ENCODE assay signal across 30 cellular contexts in genomic region chr15:63354771-63355650, GRCh38. TPM values are rescaled to one million over a fixed set of nuclear protein-coding genes. Genes with fewer than 3 reads are reported as not detected.
A peak's percentile ranks its signal among the peaks of the same experiment; 100 is the strongest.
DNase-seq lines count a peak whose midpoint lies in the region; ATAC-seq, FAIRE-seq and TF ChIP-seq lines count a peak whose summit lies in the region.
"Had no signal": no experiment of that assay in that cellular context is flagged by ENCODE, and none has a peak within 500 bp of the region (broad histone marks: within the 10 kb centered on the region; RNA-seq: fewer than 3 reads in every experiment).

No MANE protein-coding gene starts in this region.

- H3K4me1 ChIP-seq in BLaER1 (peaks cover 9% of the 10 kb centered on the region), K562 (replicated peaks in 1 of 2; ENCODE audit: control insufficient read depth in 2 of 2, insufficient read depth in 2 of 2, low read length in 2 of 2) (peaks cover 6 to 7% of the 10 kb centered on the region in 2 experiments; a peak in 4 of 5 replicates)
- H3K4me1 ChIP-seq: parathyroid adenoma, right lobe of liver had no signal

- in situ Hi-C loops in K562 (cut with MboI): no loop called here

- intact Hi-C loops in K562 (cut with micrococcal nuclease): no loop called here
- intact Hi-C loops in activated T-helper 1 cell treated with anti-CD3 and anti-CD28 coated beads, Interleukin-12 subunit alpha, Interleukin-12 subunit beta, Interleukin-2, Interleukin-4 antibody, amounts not matched to agents 30 ng/mL and 10 ng/mL and 1 ng/mL, durations not matched to agents 14 hours and 24 hours and 36 hours (cut with micrococcal nuclease): no loop called here

- no peak for TF ChIP-seq EP300 in K562 (IDR thresholded peaks at IDR 0.05; ENCODE audit: low read length)

- no peaks in the 10 kb centered on the region for H3K27me3 ChIP-seq in BLaER1
- H3K27me3 ChIP-seq in K562 (ENCODE audit: control insufficient read depth in 2 of 2, insufficient read depth in 2 of 2, low read length in 2 of 2): no peaks in the 10 kb centered on the region
- H3K27me3 ChIP-seq: dorsolateral prefrontal cortex, right lobe of liver had no signal

- no peaks in the 10 kb centered on the region for H3K79me2 ChIP-seq in K562 (ENCODE audit: control insufficient read depth, insufficient read depth, low read length)
- H3K79me2 ChIP-seq: parathyroid adenoma had no signal

- peak overlapping the region in 2 of 3 experiments; percentile 67 to 80 for H3K27ac Mint-ChIP-seq in nephron
- H3K27ac Mint-ChIP-seq in activated T-helper 1 cell treated with anti-CD3 and anti-CD28 coated beads, Interleukin-12 subunit alpha, Interleukin-12 subunit beta, Interleukin-2, Interleukin-4 antibody, amounts not matched to agents 30 ng/mL and 10 ng/mL and 1 ng/mL, durations not matched to agents 14 hours and 24 hours and 36 hours: no peak overlapping the region
- H3K27ac Mint-ChIP-seq: activated naive CD4-positive, alpha-beta T cell treated with anti-CD3 and anti-CD28 coated beads for 36 hours; naive thymus-derived CD4-positive, alpha-beta T cell had no signal

- peaks cover 12% of the 10 kb centered on the region for H3K27me3 Mint-ChIP-seq in nephron (ENCODE audit: low read depth)
- H3K27me3 Mint-ChIP-seq in activated T-helper 1 cell treated with anti-CD3 and anti-CD28 coated beads, Interleukin-12 subunit alpha, Interleukin-12 subunit beta, Interleukin-2, Interleukin-4 antibody, amounts not matched to agents 30 ng/mL and 10 ng/mL and 1 ng/mL, durations not matched to agents 14 hours and 24 hours and 36 hours (ENCODE audit: insufficient read depth): peaks cover 12% of the 10 kb centered on the region

- TF ChIP-seq RAD21 in K562 (CRISPR knock-in tag; conservative IDR thresholded peaks at IDR 0.05 in 1 of 2, IDR thresholded peaks at IDR 0.05 in 1 of 2): no peak

- no peaks in the 10 kb centered on the region for H3K9me1 ChIP-seq in K562 (ENCODE audit: control insufficient read depth, insufficient read depth, low read length)

- H3K36me3 ChIP-seq in BLaER1: no peaks in the 10 kb centered on the region
- no peaks in the 10 kb centered on the region for H3K36me3 ChIP-seq in K562 (ENCODE audit: control insufficient read depth, insufficient read depth, low read length)
- H3K36me3 ChIP-seq: right lobe of liver had no signal

- POLR2A ChIA-PET in K562 (lab: Yijun Ruan, JAX): interaction anchor here (0.6 kb wide), 1 partner anchor 15 kb away, joined by 3 read pairs; no protein-coding TSS in a partner anchor

- CTCF ChIA-PET in K562 (lab: Yijun Ruan, JAX; ENCODE audit: low intra/inter-chr PET ratio): no interaction called here

- 52% methylated on average over 22 of the region's 22 CpGs for WGBS in K562 (ENCODE audit: insufficient coverage, low coverage, missing lambda C conversion rate)

- no peaks in the 10 kb centered on the region for H4K20me1 ChIP-seq in BLaER1
- H4K20me1 ChIP-seq in K562 (replicated peaks; ENCODE audit: control insufficient read depth, insufficient read depth, low read length): no peaks in the 10 kb centered on the region

- peak; percentile 79 for DNase-seq in HT-29 (ENCODE audit: low spot score)
- DNase-seq in K562 (ENCODE audit: extremely low read depth in 1 of 4, low spot score in 3 of 4): no peak
- no peak for DNase-seq in NCI-H2107 treated with DMSO at 0.1 percent for 48 hours (lab: John Stamatoyannopoulos, UW; ENCODE audit: unreplicated experiment)
- DNase-seq in NOMO-1 (lab: John Stamatoyannopoulos, UW; ENCODE audit: unreplicated experiment in 2 of 2): no peak
- DNase-seq in activated T-helper 1 cell treated with anti-CD3 and anti-CD28 coated beads, Interleukin-12 subunit alpha, Interleukin-12 subunit beta, Interleukin-2, Interleukin-4 antibody, amounts not matched to agents 30 ng/mL and 10 ng/mL and 1 ng/mL, durations not matched to agents 14 hours and 24 hours and 36 hours (ENCODE audit: low spot score): no peak
- DNase-seq: ACHN; activated CD4-positive, alpha-beta T cell treated with anti-CD3 and anti-CD28 coated beads for 1 hour; activated naive CD4-positive, alpha-beta T cell treated with anti-CD3 and anti-CD28 coated beads for 36 hours; activated T-cell treated with anti-CD3 and anti-CD28 coated beads, Interleukin-2, amount 50 U/mL, for 1 hour; amygdala; DMS 273 treated with DMSO at 0.1 percent for 48 hours; dorsolateral prefrontal cortex; GF-D8; GM23248; kidney glomerular epithelial cell; mesendoderm; MM.1S; naive thymus-derived CD4-positive, alpha-beta T cell; NCI-H1436; NCI-H2171; NCI-H526 treated with DMSO at 0.1 percent for 48 hours; PC-3; right lobe of liver; SIG-M5 had no signal

- peaks cover 20% of the 10 kb centered on the region for H3K4me1 Mint-ChIP-seq in nephron
- H3K4me1 Mint-ChIP-seq in activated T-helper 1 cell treated with anti-CD3 and anti-CD28 coated beads, Interleukin-12 subunit alpha, Interleukin-12 subunit beta, Interleukin-2, Interleukin-4 antibody, amounts not matched to agents 30 ng/mL and 10 ng/mL and 1 ng/mL, durations not matched to agents 14 hours and 24 hours and 36 hours (ENCODE audit: low read depth): no peaks in the 10 kb centered on the region

- FAIRE-seq in K562 (lab: Jason Lieb, UNC): no peak
- FAIRE-seq: endothelial cell of umbilical vein had no signal

- H2AFZ ChIP-seq in K562 (ENCODE audit: low read depth, low read length): peak overlapping the region; percentile 19; the same call in 1 of the 2 replicates
- H2AFZ ChIP-seq: GM23248, parathyroid adenoma had no signal

- 0 out of 2 replicates have a peak overlapping the region, but pooled peaks have one; percentile 11 for H3K4me2 ChIP-seq in BLaER1
- H3K4me2 ChIP-seq in K562 (ENCODE audit: insufficient read depth, low read length): no peak overlapping the region

- H3K4me3 Mint-ChIP-seq in nephron: no peak overlapping the region
- no peak overlapping the region for H3K4me3 Mint-ChIP-seq in activated T-helper 1 cell treated with anti-CD3 and anti-CD28 coated beads, Interleukin-12 subunit alpha, Interleukin-12 subunit beta, Interleukin-2, Interleukin-4 antibody, amounts not matched to agents 30 ng/mL and 10 ng/mL and 1 ng/mL, durations not matched to agents 14 hours and 24 hours and 36 hours
- H3K4me3 Mint-ChIP-seq: activated naive CD4-positive, alpha-beta T cell treated with anti-CD3 and anti-CD28 coated beads for 36 hours; naive thymus-derived CD4-positive, alpha-beta T cell had no signal

- no peak for TF ChIP-seq CTCF in K562 (IDR thresholded peaks at IDR 0.05 in 2 of 3, conservative IDR thresholded peaks at IDR 0.05 in 1 of 3; ENCODE audit: insufficient read depth in 2 of 3, low read depth in 1 of 3, low read length in 3 of 3)
- no peak for TF ChIP-seq CTCF in nephron (IDR thresholded peaks at IDR 0.05; ENCODE audit: unreplicated experiment in 3 of 3)

- H3K27ac ChIP-seq in BLaER1 (no peak overlapping the region), K562 (ENCODE audit: extremely low read depth, low read depth, low read length) (no peak overlapping the region)
- H3K27ac ChIP-seq: C4-2B, dorsolateral prefrontal cortex, GM23248, parathyroid adenoma, right lobe of liver had no signal

- H3K9me3 Mint-ChIP-seq in nephron: no peaks in the 10 kb centered on the region
- H3K9me3 Mint-ChIP-seq in activated T-helper 1 cell treated with anti-CD3 and anti-CD28 coated beads, Interleukin-12 subunit alpha, Interleukin-12 subunit beta, Interleukin-2, Interleukin-4 antibody, amounts not matched to agents 30 ng/mL and 10 ng/mL and 1 ng/mL, durations not matched to agents 14 hours and 24 hours and 36 hours: no peaks in the 10 kb centered on the region
- H3K9me3 Mint-ChIP-seq: activated naive CD4-positive, alpha-beta T cell treated with anti-CD3 and anti-CD28 coated beads for 36 hours; naive thymus-derived CD4-positive, alpha-beta T cell had no signal

- H3K9ac ChIP-seq in BLaER1: no peak overlapping the region
- no peak overlapping the region for H3K9ac ChIP-seq in K562 (ENCODE audit: insufficient read depth in 1 of 2, low read depth in 2 of 2, low read length in 2 of 2)
- H3K9ac ChIP-seq: GM23248, parathyroid adenoma had no signal

- TF ChIP-seq POLR2A in K562 (conservative IDR thresholded peaks at IDR 0.05): no peak

- ATAC-seq in K562: no peak
- ATAC-seq in GM18867 (IDR thresholded peaks at IDR 0.05; ENCODE audit: unreplicated experiment): no peak
- ATAC-seq: naive thymus-derived CD4-positive, alpha-beta T cell; PC-3 had no signal

- H3K4me3 ChIP-seq in BLaER1 (no peak overlapping the region), K562 (no peak overlapping the region)
- H3K4me3 ChIP-seq: dorsolateral prefrontal cortex, GM23248, right lobe of liver had no signal

- H3K36me3 Mint-ChIP-seq in nephron (ENCODE audit: low read depth): no peaks in the 10 kb centered on the region
- H3K36me3 Mint-ChIP-seq in activated T-helper 1 cell treated with anti-CD3 and anti-CD28 coated beads, Interleukin-12 subunit alpha, Interleukin-12 subunit beta, Interleukin-2, Interleukin-4 antibody, amounts not matched to agents 30 ng/mL and 10 ng/mL and 1 ng/mL, durations not matched to agents 14 hours and 24 hours and 36 hours (ENCODE audit: low read depth): no peaks in the 10 kb centered on the region
- H3K36me3 Mint-ChIP-seq: naive thymus-derived CD4-positive, alpha-beta T cell had no signal

- H3K9me3 ChIP-seq in BLaER1 (no peaks in the 10 kb centered on the region), K562 (replicated peaks; ENCODE audit: control insufficient read depth, insufficient read depth, low read depth, low read length) (no peaks in the 10 kb centered on the region)
- H3K9me3 ChIP-seq: right lobe of liver had no signal

- BruUV-seq in K562 (replicated peaks; lab: Mats Ljungman, UMichigan): no TSS peak

RNA-seq across cellular contexts. Expression of gene CA12, which starts 26.6 kb away (rescaled TPM):
- 60.0 and 64.9 TPM in 2 replicates for total RNA-seq in HT-29 (2014; rRNA removed; shearing (Covaris generic))
- 0.25 and 0.33 TPM in 2 replicates for total RNA-seq in K562 (2011; cell fraction: chromatin; rRNA removed; ENCODE audit: low replicate concordance)
- not detected in 2 replicates for total RNA-seq in K562 (2011; cell fraction: nucleolus; rRNA removed)
- not detected in 2 replicates for total RNA-seq in K562 (2011; cell fraction: nucleoplasm; rRNA removed)
- total RNA-seq in K562 (2014; rRNA removed): 0.16 and 0.18 TPM in 2 replicates
- 0.07 and 0.13 TPM in 2 replicates for total RNA-seq in K562 (2014; rRNA removed; fragmentation: Illumina TruSeq; extraction: Trizol)
- total RNA-seq in K562 (2015; rRNA removed; fragmentation: Illumina TruSeq; extraction: Trizol): 0.22 and 0.23 TPM in 2 replicates
- 0.07 and 0.09 TPM in 2 replicates for total RNA-seq in K562 (2021)
- 0.01 and 0.05 TPM in 2 replicates for polyA plus RNA-seq in K562 (2011; rRNA removed)
- 0.09 TPM in 1 of 2 replicates, not detected in the other for polyA plus RNA-seq in K562 (2011; cell fraction: cytosol; rRNA removed)
- polyA plus RNA-seq in K562 (2011; cell fraction: nucleus; rRNA removed): 0.11 and 0.42 TPM in 2 replicates
- 0.72 and 5.0 TPM in 2 replicates for polyA plus RNA-seq in K562 (2012)
- 0.19 and 0.47 TPM in 2 replicates for polyA plus RNA-seq in K562 (2014; fragmentation: Illumina TruSeq; extraction: Trizol)
- polyA plus RNA-seq in K562 (2014; fragmentation: Nextera tagmentation; extraction: Ambion mirVana): under 1 TPM in 1 of 2 experiments, not detected in 1; 0.11 TPM
- 0.78 and 0.89 TPM in 2 replicates for polyA plus RNA-seq in K562 (2014; rRNA removed)
- 0.04 and 0.12 TPM in 2 replicates for polyA minus RNA-seq in K562 (2011; rRNA and poly(A)+ RNA removed)
- polyA minus RNA-seq in K562 (2011; cell fraction: cytosol; rRNA and poly(A)+ RNA removed): not detected in 2 replicates
- 0.11 TPM in 1 of 2 replicates, not detected in the other for polyA minus RNA-seq in K562 (2011; cell fraction: nucleus; rRNA and poly(A)+ RNA removed)
- total RNA-seq in activated T-helper 1 cell treated with anti-CD3 and anti-CD28 coated beads, Interleukin-12 subunit alpha, Interleukin-12 subunit beta, Interleukin-2, Interleukin-4 antibody, amounts not matched to agents 30 ng/mL and 10 ng/mL and 1 ng/mL, durations not matched to agents 14 hours and 24 hours and 36 hours: 0.29 and 0.36 TPM in 2 replicates
- polyA plus RNA-seq: naive thymus-derived CD4-positive, alpha-beta T cell had no signal

Comparison
In these comparisons a context has a peak if more than half of its experiments do, and no peak if none do; other contexts are left out.
1. RNA of gene CA12, which starts 26.6 kb away (total RNA-seq): 60.0 to 64.9 TPM in HT-29; 0.29 to 0.36 TPM in activated T-helper 1 cell treated with anti-CD3 and anti-CD28 coated beads, Interleukin-12 subunit alpha, Interleukin-12 subunit beta, Interleukin-2, Interleukin-4 antibody, amounts not matched to agents 30 ng/mL and 10 ng/mL and 1 ng/mL, durations not matched to agents 14 hours and 24 hours and 36 hours and 0.07 to 0.33 TPM in K562; every median in the first group is over 10 times any median in the second.